15 cellular contexts compared by ENCODE assay signal in the genomic region with DNA sequence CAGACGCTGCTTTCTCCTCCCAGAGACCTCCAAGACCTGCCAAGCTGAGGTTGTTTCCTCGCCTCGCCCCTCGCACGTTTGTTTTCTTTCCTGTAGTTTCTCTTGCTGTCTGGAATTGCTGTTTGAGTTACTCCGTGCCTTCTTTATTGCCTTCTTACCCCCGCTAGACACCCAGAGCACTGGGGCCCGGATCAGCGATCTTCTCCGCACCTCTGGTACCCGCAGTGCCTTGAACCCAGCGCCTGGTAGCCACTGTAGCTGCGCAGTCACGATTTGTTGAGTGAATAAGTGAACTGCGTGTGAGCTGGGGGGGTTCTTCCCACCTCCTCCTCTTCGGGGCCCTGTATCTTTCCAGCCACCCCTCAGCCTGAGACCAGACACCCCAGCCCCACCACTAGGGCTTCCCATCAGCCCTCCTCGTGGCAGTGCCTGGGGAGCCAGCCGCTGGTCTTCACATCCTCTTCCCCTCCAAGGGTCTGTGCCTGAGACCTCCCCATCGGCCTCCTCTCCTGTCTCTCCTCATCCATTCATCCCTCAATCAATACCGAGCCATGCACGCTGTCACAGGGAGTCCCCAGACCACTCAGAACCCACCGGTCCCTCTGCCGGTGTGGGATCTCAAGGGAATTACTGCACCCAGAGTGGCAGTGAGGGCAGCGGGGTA. TPM values are rescaled to one million over a fixed set of nuclear protein-coding genes. Genes with fewer than 3 reads are reported as not detected.
DNase-seq lines count a peak whose midpoint lies in the region; ATAC-seq and TF ChIP-seq lines count a peak whose summit lies in the region.
"Had no signal": no experiment of that assay in that cellular context is flagged by ENCODE, and none has a peak within 500 bp of the region (broad histone marks: within the 10 kb centered on the region; RNA-seq: fewer than 3 reads in every experiment).

No MANE protein-coding gene starts in this region.

- H3K4me3 Mint-ChIP-seq in endodermal cell (peak overlapping the region; percentile 87), nephron progenitor cell (peak overlapping the region; percentile 91)
- H3K4me3 Mint-ChIP-seq: activated T-helper 1 cell treated with anti-CD3 and anti-CD28 coated beads, Interleukin-12 subunit alpha, Interleukin-12 subunit beta, Interleukin-2, Interleukin-4 antibody, amounts not matched to agents 30 ng/mL and 10 ng/mL and 1 ng/mL, durations not matched to agents 14 hours and 24 hours and 36 hours had no signal

- H3K4me3 ChIP-seq in BLaER1 (no peak overlapping the region), NT2/D1 (ENCODE audit: insufficient read length, low read depth) (peak overlapping the region; percentile 77), endodermal cell (ENCODE audit: low read length) (peak overlapping the region; percentile 84)
- H3K4me3 ChIP-seq: PC-9 had no signal

- WGBS in endodermal cell (ENCODE audit: insufficient coverage in 1 of 2, insufficient read length in 1 of 2), 2 experiments, result 37 to 40% methylated on average over 11 to 22 of the region's 24 CpGs

- ATAC-seq in HG03565 (IDR thresholded peaks at IDR 0.05; ENCODE audit: unreplicated experiment), result no peak
- ATAC-seq: psoas muscle had no signal

- DNase-seq in NT2/D1 (ENCODE audit: low read depth, low spot score), result no peak
- DNase-seq in endodermal cell, result no peak
- DNase-seq in nephron progenitor cell, result no peak
- DNase-seq in SIG-M5 (lab: John Stamatoyannopoulos, UW), result no peak
- DNase-seq in pons (ENCODE audit: low spot score), result no peak
- DNase-seq in activated CD4-positive, alpha-beta T cell treated with anti-CD3 and anti-CD28 coated beads, Interleukin-2, amount 50 U/mL, for 4 hours, result no peak
- DNase-seq: activated CD4-positive, alpha-beta T cell treated with anti-CD3 and anti-CD28 coated beads, Interleukin-2, amount 50 U/mL, for 1 hour; amniotic stem cell; IMR-90; NCI-H446; PC-9; psoas muscle had no signal

- peak overlapping the region; percentile 52 for H3K4me2 ChIP-seq in BLaER1
- H3K4me2 ChIP-seq: PC-9 had no signal

- no peak overlapping the region for H3K27ac ChIP-seq in BLaER1
- H3K27ac ChIP-seq in endodermal cell (ENCODE audit: low read depth, low read length), result no peak overlapping the region
- H3K27ac ChIP-seq: PC-9, psoas muscle had no signal

- H3K4me1 Mint-ChIP-seq in endodermal cell, result peaks cover 49% of the 10 kb centered on the region
- peaks cover 65% of the 10 kb centered on the region for H3K4me1 Mint-ChIP-seq in nephron progenitor cell

- H3K9ac ChIP-seq in BLaER1 (no peak overlapping the region), NT2/D1 (ENCODE audit: insufficient read length, low read depth) (peak overlapping the region; percentile 74), endodermal cell (ENCODE audit: extremely low read depth, low read length, poor library complexity, severe bottlenecking) (no peak overlapping the region)

- H3K36me3 ChIP-seq in BLaER1, result no peaks in the 10 kb centered on the region
- H3K36me3 ChIP-seq in NT2/D1 (ENCODE audit: insufficient read depth, insufficient read length, low read length), result no peaks in the 10 kb centered on the region
- no peaks in the 10 kb centered on the region for H3K36me3 ChIP-seq in endodermal cell (ENCODE audit: control insufficient read depth, insufficient read depth, low read length)

- no peaks in the 10 kb centered on the region for H3K9me3 Mint-ChIP-seq in endodermal cell
- no peaks in the 10 kb centered on the region for H3K9me3 Mint-ChIP-seq in nephron progenitor cell
- H3K9me3 Mint-ChIP-seq: activated T-helper 1 cell treated with anti-CD3 and anti-CD28 coated beads, Interleukin-12 subunit alpha, Interleukin-12 subunit beta, Interleukin-2, Interleukin-4 antibody, amounts not matched to agents 30 ng/mL and 10 ng/mL and 1 ng/mL, durations not matched to agents 14 hours and 24 hours and 36 hours had no signal

- H3K9me3 ChIP-seq in BLaER1 (0 out of 2 replicates have a peak, but pooled peaks cover 4% of the 10 kb centered on the region), NT2/D1 (ENCODE audit: insufficient read depth, low read length) (no peaks in the 10 kb centered on the region), endodermal cell (ENCODE audit: control insufficient read depth, low read length) (no peaks in the 10 kb centered on the region)
- H3K9me3 ChIP-seq: psoas muscle had no signal

- peaks cover 64% of the 10 kb centered on the region for H4K20me1 ChIP-seq in BLaER1

- peaks cover 76% of the 10 kb centered on the region for H3K27me3 ChIP-seq in BLaER1
- peaks cover 34% of the 10 kb centered on the region for H3K27me3 ChIP-seq in NT2/D1 (ENCODE audit: insufficient read depth, insufficient read length)
- peaks cover 40% of the 10 kb centered on the region for H3K27me3 ChIP-seq in endodermal cell (ENCODE audit: control insufficient read depth, insufficient read depth, low read length, poor library complexity, severe bottlenecking)

- peak; percentile 16 for TF ChIP-seq CTCF in endodermal cell (conservative IDR thresholded peaks at IDR 0.05)
- TF ChIP-seq CTCF in nephron progenitor cell (IDR thresholded peaks at IDR 0.05), result no peak

- no peak overlapping the region for H3K27ac Mint-ChIP-seq in endodermal cell
- H3K27ac Mint-ChIP-seq in nephron progenitor cell, result no peak overlapping the region
- H3K27ac Mint-ChIP-seq: activated T-helper 1 cell treated with anti-CD3 and anti-CD28 coated beads, Interleukin-12 subunit alpha, Interleukin-12 subunit beta, Interleukin-2, Interleukin-4 antibody, amounts not matched to agents 30 ng/mL and 10 ng/mL and 1 ng/mL, durations not matched to agents 14 hours and 24 hours and 36 hours had no signal

- H3K4me1 ChIP-seq in BLaER1 (peaks cover 52% of the 10 kb centered on the region), NT2/D1 (ENCODE audit: insufficient read depth, insufficient read length) (peaks cover 26% of the 10 kb centered on the region), endodermal cell (ENCODE audit: control insufficient read depth, insufficient read depth, low read length) (peaks cover 12% of the 10 kb centered on the region)
- H3K4me1 ChIP-seq: psoas muscle had no signal

- H3K36me3 Mint-ChIP-seq in endodermal cell (ENCODE audit: low read depth) (no peaks in the 10 kb centered on the region), nephron progenitor cell (ENCODE audit: low read depth) (no peaks in the 10 kb centered on the region)

- peaks cover 67% of the 10 kb centered on the region for H3K27me3 Mint-ChIP-seq in endodermal cell (ENCODE audit: insufficient read depth)
- H3K27me3 Mint-ChIP-seq in nephron progenitor cell (ENCODE audit: low read depth, poor library complexity), result peaks cover 44% of the 10 kb centered on the region

RNA-seq across cellular contexts. Expression of a gene that starts 0.8 kb away (rescaled TPM):
- 10 to 100 TPM; 45.6 to 49.6 TPM for total RNA-seq in endodermal cell
- 50.6 TPM for polyA plus RNA-seq in endodermal cell (2013, experiment 1 of 2)
- 45.7 TPM for polyA plus RNA-seq in endodermal cell (2013, experiment 2 of 2)
- total RNA-seq: IMR-90, psoas muscle had no signal
- polyA plus RNA-seq: IMR-90 had no signal
